In the genomic region with DNA sequence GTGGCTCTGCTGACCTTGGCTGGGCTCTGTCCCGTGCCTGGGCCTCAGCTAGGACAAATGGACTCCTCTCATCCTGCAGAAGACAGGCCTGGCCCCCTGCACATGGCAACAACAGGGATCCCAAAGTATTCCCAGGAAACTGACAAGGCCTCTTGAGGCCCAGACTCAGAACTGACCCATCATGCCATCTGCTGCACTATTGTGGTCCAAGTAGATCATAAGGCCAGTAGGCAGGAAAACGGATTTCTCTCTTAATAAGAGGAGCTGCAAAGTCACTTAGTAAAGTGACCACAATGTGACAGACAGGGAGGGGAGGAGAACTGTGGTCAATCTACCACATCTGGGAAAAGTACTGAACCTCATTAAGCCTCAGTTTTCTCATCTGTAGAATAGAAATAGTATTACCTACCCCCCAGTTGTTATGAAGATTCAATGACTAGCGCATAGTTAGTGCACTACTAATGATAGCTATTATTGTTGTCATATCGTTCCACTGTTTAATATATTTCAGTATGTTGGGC, we compare ENCODE assay signal across 21 cellular contexts.
A peak's percentile ranks its signal among the peaks of the same experiment; 100 is the strongest.
DNase-seq lines count a peak whose midpoint lies in the region; ATAC-seq lines count a peak whose summit lies in the region.
"Had no signal": no experiment of that assay in that cellular context is flagged by ENCODE, and none has a peak within 500 bp of the region (broad histone marks: within the 10 kb centered on the region; RNA-seq: fewer than 3 reads in every experiment).

No MANE protein-coding gene starts in this region.

- H3K14ac ChIP-seq in mesenchymal stem cell (ENCODE audit: low read length in 2 of 2) = no peak overlapping the region

- no peaks in the 10 kb centered on the region for H3K36me3 Mint-ChIP-seq in stimulated activated naive CD8-positive, alpha-beta T cell treated with anti-CD3 and anti-CD28 coated beads, Interleukin-15, Interleukin-2, amounts not matched to agents 100 ng/mL and 50 ng/mL, for 24 hours (ENCODE audit: low read depth)
- H3K36me3 Mint-ChIP-seq in activated naive CD8-positive, alpha-beta T cell = peaks cover 2% of the 10 kb centered on the region
- H3K36me3 Mint-ChIP-seq: naive B cell had no signal

- no peak for DNase-seq in stimulated activated naive CD8-positive, alpha-beta T cell treated with anti-CD3 and anti-CD28 coated beads, Interleukin-15, amount 100 ng/mL, for 72 hours
- DNase-seq in mesenchymal stem cell (peak; percentile 31), posterior cingulate gyrus (no peak), SK-N-DZ (ENCODE audit: low spot score) (no peak)
- DNase-seq: activated CD4-positive, alpha-beta T cell treated with anti-CD3 and anti-CD28 coated beads for 48 hours; body of pancreas; Caco-2; GM23248; islet precursor cell; left ventricle myocardium inferior; naive B cell; NCI-H1694; SK-N-SH; T-helper 17 cell; transverse colon had no signal

- H3K27ac Mint-ChIP-seq in stimulated activated naive CD8-positive, alpha-beta T cell treated with anti-CD3 and anti-CD28 coated beads, Interleukin-15, Interleukin-2, amounts not matched to agents 100 ng/mL and 50 ng/mL, for 24 hours = peak overlapping the region; percentile 74
- no peak overlapping the region for H3K27ac Mint-ChIP-seq in stimulated activated naive CD8-positive, alpha-beta T cell treated with anti-CD3 and anti-CD28 coated beads, Interleukin-15, amount 100 ng/mL, for 72 hours
- H3K27ac Mint-ChIP-seq in activated naive CD8-positive, alpha-beta T cell = peak overlapping the region; percentile 34
- H3K27ac Mint-ChIP-seq: naive B cell, T-helper 17 cell had no signal

- no peak overlapping the region for H2AK5ac ChIP-seq in mesenchymal stem cell (ENCODE audit: low read length, severe bottlenecking)

- peak overlapping the region in 1 of 2 experiments; percentile 1 for H2BK12ac ChIP-seq in mesenchymal stem cell (ENCODE audit: low read length in 2 of 2)

- WGBS in mesenchymal stem cell = 82% methylated on average over 3 of the region's 4 CpGs

- no peak overlapping the region for H3K9ac ChIP-seq in mesenchymal stem cell (ENCODE audit: low read length)
- H3K9ac ChIP-seq: SK-N-SH had no signal

- no peak overlapping the region for H2AFZ ChIP-seq in mesenchymal stem cell (ENCODE audit: low read depth, low read length)
- H2AFZ ChIP-seq: GM23248 had no signal

- no peak overlapping the region for H3K18ac ChIP-seq in mesenchymal stem cell (ENCODE audit: low read depth in 1 of 2, low read length in 2 of 2)

- no peak overlapping the region for H2BK120ac ChIP-seq in mesenchymal stem cell (ENCODE audit: low read depth, low read length)

- peaks cover 10% of the 10 kb centered on the region for H3K27me3 Mint-ChIP-seq in stimulated activated naive CD8-positive, alpha-beta T cell treated with anti-CD3 and anti-CD28 coated beads, Interleukin-15, Interleukin-2, amounts not matched to agents 100 ng/mL and 50 ng/mL, for 24 hours
- peaks cover 15% of the 10 kb centered on the region for H3K27me3 Mint-ChIP-seq in stimulated activated naive CD8-positive, alpha-beta T cell treated with anti-CD3 and anti-CD28 coated beads, Interleukin-15, amount 100 ng/mL, for 72 hours
- peaks cover 16% of the 10 kb centered on the region for H3K27me3 Mint-ChIP-seq in activated naive CD8-positive, alpha-beta T cell

- no peak overlapping the region for H3K4me3 Mint-ChIP-seq in stimulated activated naive CD8-positive, alpha-beta T cell treated with anti-CD3 and anti-CD28 coated beads, Interleukin-15, Interleukin-2, amounts not matched to agents 100 ng/mL and 50 ng/mL, for 24 hours
- H3K4me3 Mint-ChIP-seq in stimulated activated naive CD8-positive, alpha-beta T cell treated with anti-CD3 and anti-CD28 coated beads, Interleukin-15, amount 100 ng/mL, for 72 hours = no peak overlapping the region
- H3K4me3 Mint-ChIP-seq in activated naive CD8-positive, alpha-beta T cell = no peak overlapping the region
- H3K4me3 Mint-ChIP-seq: naive B cell, T-helper 17 cell had no signal

- intact Hi-C loops in posterior cingulate gyrus (cut with DNase I) = no loop called here

- no peak overlapping the region for H3K23ac ChIP-seq in mesenchymal stem cell (ENCODE audit: low read length in 2 of 2)

- H3K9me3 Mint-ChIP-seq in stimulated activated naive CD8-positive, alpha-beta T cell treated with anti-CD3 and anti-CD28 coated beads, Interleukin-15, Interleukin-2, amounts not matched to agents 100 ng/mL and 50 ng/mL, for 24 hours = no peaks in the 10 kb centered on the region
- H3K9me3 Mint-ChIP-seq in stimulated activated naive CD8-positive, alpha-beta T cell treated with anti-CD3 and anti-CD28 coated beads, Interleukin-15, amount 100 ng/mL, for 72 hours = no peaks in the 10 kb centered on the region
- no peaks in the 10 kb centered on the region for H3K9me3 Mint-ChIP-seq in activated naive CD8-positive, alpha-beta T cell (ENCODE audit: low read depth)
- H3K9me3 Mint-ChIP-seq: naive B cell had no signal

- no peak overlapping the region for H3K4ac ChIP-seq in mesenchymal stem cell (ENCODE audit: low read depth in 1 of 2, low read length in 2 of 2)

- no peak overlapping the region for H2BK15ac ChIP-seq in mesenchymal stem cell (ENCODE audit: low read depth, poor library complexity, severe bottlenecking)

- H3K9me3 ChIP-seq in mesenchymal stem cell (ENCODE audit: control insufficient read depth, low read length) = no peaks in the 10 kb centered on the region
- H3K9me3 ChIP-seq: body of pancreas, Caco-2, left ventricle myocardium inferior, SK-N-SH, transverse colon had no signal

- no peak overlapping the region for H3K27ac ChIP-seq in mesenchymal stem cell (ENCODE audit: low read length, poor library complexity, severe bottlenecking)
- H3K27ac ChIP-seq: body of pancreas had no signal

- no peaks in the 10 kb centered on the region for H3K36me3 ChIP-seq in mesenchymal stem cell (ENCODE audit: control insufficient read depth in 1 of 2, insufficient read depth in 2 of 2, low read depth in 1 of 2, low read length in 2 of 2)
- H3K36me3 ChIP-seq: left ventricle myocardium inferior, transverse colon had no signal

- no peak overlapping the region for H4K8ac ChIP-seq in mesenchymal stem cell (ENCODE audit: low read length)

- ATAC-seq in stimulated activated naive CD8-positive, alpha-beta T cell treated with anti-CD3 and anti-CD28 coated beads, Interleukin-15, amount 100 ng/mL, for 72 hours = no peak
- ATAC-seq in GM19452 (IDR thresholded peaks at IDR 0.05; ENCODE audit: unreplicated experiment) = no peak
- no peak for ATAC-seq in HG03439 (IDR thresholded peaks at IDR 0.05; ENCODE audit: unreplicated experiment)
- ATAC-seq: body of pancreas, HepG2, T-helper 17 cell had no signal

- H3K79me1 ChIP-seq in mesenchymal stem cell (replicated peaks; ENCODE audit: low read length, poor library complexity, severe bottlenecking) = no peaks in the 10 kb centered on the region

- H2BK5ac ChIP-seq in mesenchymal stem cell (ENCODE audit: low read depth, low read length, poor library complexity, severe bottlenecking) = no peak overlapping the region

- no peaks in the 10 kb centered on the region for H3K27me3 ChIP-seq in mesenchymal stem cell (ENCODE audit: control insufficient read depth in 1 of 2, insufficient read depth in 1 of 2, low read length in 2 of 2)
- H3K27me3 ChIP-seq: body of pancreas had no signal

- no peak overlapping the region for H3K4me2 ChIP-seq in mesenchymal stem cell (ENCODE audit: low read length, poor library complexity, severe bottlenecking)
- H3K4me2 ChIP-seq: SK-N-SH had no signal

- no peak overlapping the region for H3K4me3 ChIP-seq in mesenchymal stem cell (ENCODE audit: insufficient read depth in 1 of 2, low read depth in 1 of 2, low read length in 2 of 2)
- H3K4me3 ChIP-seq: body of pancreas, GM23248, left ventricle myocardium inferior, skin epidermis, transverse colon had no signal

- no peak overlapping the region for H4K91ac ChIP-seq in mesenchymal stem cell (ENCODE audit: low read length)

- peaks cover 72% of the 10 kb centered on the region for H3K4me1 Mint-ChIP-seq in stimulated activated naive CD8-positive, alpha-beta T cell treated with anti-CD3 and anti-CD28 coated beads, Interleukin-15, Interleukin-2, amounts not matched to agents 100 ng/mL and 50 ng/mL, for 24 hours (ENCODE audit: low read depth)
- peaks cover 63% of the 10 kb centered on the region for H3K4me1 Mint-ChIP-seq in stimulated activated naive CD8-positive, alpha-beta T cell treated with anti-CD3 and anti-CD28 coated beads, Interleukin-15, amount 100 ng/mL, for 72 hours
- H3K4me1 Mint-ChIP-seq in activated naive CD8-positive, alpha-beta T cell (ENCODE audit: low read depth) = peaks cover 22% of the 10 kb centered on the region

- peaks cover 20% of the 10 kb centered on the region for H3K4me1 ChIP-seq in mesenchymal stem cell (ENCODE audit: control insufficient read depth, insufficient read depth, low read depth, low read length)
- H3K4me1 ChIP-seq: Caco-2, transverse colon had no signal

Comparison
In these comparisons a context has a peak if more than half of its experiments do, and no peak if none do; other contexts are left out.
1. H3K27ac Mint-ChIP-seq: peak in stimulated activated naive CD8-positive, alpha-beta T cell treated with anti-CD3 and anti-CD28 coated beads, Interleukin-15, Interleukin-2, amounts not matched to agents 100 ng/mL and 50 ng/mL, for 24 hours (single experiment) and activated naive CD8-positive, alpha-beta T cell (single experiment); none in stimulated activated naive CD8-positive, alpha-beta T cell treated with anti-CD3 and anti-CD28 coated beads, Interleukin-15, amount 100 ng/mL, for 72 hours (0 of 2).